Comparison of ENCODE assay signal across 2 cellular contexts in the genomic region with DNA sequence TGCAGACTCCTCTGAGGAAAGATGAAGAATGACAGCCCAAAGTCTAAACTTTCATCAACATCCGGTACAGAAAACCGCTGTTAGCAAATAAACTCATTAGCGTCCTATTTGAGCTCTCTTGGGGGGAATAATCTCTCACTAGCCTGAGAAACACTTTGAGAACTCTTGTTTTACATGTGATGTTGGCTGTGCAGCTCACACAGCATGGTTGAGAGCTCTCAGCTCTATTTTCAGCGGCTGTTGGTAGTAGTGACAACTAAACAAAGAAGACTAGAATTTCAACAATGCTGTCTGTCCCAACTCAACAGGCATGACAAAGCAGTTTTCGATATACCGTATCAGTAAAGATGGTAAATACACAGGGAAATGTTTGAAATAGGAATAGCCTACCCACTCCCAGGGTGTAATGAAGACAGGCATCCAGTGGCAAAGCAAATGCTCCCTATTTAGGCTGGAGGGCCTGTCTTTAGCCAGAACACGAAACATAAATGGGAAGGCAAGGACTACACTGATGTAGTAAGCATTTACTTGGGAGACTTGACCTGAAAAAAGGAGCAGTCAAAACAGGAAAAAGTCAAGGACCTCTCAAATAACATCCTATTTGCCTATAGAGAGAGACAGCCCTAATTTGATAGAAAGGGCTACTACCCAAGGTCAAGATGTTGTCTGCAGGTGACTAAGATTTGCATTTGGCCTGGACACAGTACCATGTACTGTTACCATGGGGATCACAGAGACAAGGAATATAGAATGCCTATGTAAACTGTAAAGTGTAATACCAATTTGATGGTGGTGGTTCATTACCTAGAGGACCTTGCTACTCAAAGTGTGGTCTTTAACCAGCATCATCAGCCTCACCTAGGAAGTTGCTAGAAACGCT.
TF ChIP-seq lines count a peak whose summit lies in the region.

No MANE protein-coding gene starts in this region.

TF ChIP-seq in SK-N-SH, 30 proteins besides CTCF, POLR2A, EP300 and RAD21:
- TF ChIP-seq, protein P1, sequence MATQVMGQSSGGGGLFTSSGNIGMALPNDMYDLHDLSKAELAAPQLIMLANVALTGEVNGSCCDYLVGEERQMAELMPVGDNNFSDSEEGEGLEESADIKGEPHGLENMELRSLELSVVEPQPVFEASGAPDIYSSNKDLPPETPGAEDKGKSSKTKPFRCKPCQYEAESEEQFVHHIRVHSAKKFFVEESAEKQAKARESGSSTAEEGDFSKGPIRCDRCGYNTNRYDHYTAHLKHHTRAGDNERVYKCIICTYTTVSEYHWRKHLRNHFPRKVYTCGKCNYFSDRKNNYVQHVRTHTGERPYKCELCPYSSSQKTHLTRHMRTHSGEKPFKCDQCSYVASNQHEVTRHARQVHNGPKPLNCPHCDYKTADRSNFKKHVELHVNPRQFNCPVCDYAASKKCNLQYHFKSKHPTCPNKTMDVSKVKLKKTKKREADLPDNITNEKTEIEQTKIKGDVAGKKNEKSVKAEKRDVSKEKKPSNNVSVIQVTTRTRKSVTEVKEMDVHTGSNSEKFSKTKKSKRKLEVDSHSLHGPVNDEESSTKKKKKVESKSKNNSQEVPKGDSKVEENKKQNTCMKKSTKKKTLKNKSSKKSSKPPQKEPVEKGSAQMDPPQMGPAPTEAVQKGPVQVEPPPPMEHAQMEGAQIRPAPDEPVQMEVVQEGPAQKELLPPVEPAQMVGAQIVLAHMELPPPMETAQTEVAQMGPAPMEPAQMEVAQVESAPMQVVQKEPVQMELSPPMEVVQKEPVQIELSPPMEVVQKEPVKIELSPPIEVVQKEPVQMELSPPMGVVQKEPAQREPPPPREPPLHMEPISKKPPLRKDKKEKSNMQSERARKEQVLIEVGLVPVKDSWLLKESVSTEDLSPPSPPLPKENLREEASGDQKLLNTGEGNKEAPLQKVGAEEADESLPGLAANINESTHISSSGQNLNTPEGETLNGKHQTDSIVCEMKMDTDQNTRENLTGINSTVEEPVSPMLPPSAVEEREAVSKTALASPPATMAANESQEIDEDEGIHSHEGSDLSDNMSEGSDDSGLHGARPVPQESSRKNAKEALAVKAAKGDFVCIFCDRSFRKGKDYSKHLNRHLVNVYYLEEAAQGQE (IDR thresholded peaks at IDR 0.05; ENCODE audit: low read depth, low read length), result no peak
- TF ChIP-seq RXRA (IDR thresholded peaks at IDR 0.05; ENCODE audit: borderline replicate concordance, low read depth), result no peak
- TF ChIP-seq, protein P2, sequence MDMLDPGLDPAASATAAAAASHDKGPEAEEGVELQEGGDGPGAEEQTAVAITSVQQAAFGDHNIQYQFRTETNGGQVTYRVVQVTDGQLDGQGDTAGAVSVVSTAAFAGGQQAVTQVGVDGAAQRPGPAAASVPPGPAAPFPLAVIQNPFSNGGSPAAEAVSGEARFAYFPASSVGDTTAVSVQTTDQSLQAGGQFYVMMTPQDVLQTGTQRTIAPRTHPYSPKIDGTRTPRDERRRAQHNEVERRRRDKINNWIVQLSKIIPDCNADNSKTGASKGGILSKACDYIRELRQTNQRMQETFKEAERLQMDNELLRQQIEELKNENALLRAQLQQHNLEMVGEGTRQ (IDR thresholded peaks at IDR 0.05; ENCODE audit: borderline replicate concordance, low read depth, low read length), result no peak
- TF ChIP-seq, protein P3, sequence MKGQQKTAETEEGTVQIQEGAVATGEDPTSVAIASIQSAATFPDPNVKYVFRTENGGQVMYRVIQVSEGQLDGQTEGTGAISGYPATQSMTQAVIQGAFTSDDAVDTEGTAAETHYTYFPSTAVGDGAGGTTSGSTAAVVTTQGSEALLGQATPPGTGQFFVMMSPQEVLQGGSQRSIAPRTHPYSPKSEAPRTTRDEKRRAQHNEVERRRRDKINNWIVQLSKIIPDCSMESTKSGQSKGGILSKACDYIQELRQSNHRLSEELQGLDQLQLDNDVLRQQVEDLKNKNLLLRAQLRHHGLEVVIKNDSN (IDR thresholded peaks at IDR 0.05; ENCODE audit: borderline replicate concordance, low read depth), result no peak
- TF ChIP-seq, protein P4, sequence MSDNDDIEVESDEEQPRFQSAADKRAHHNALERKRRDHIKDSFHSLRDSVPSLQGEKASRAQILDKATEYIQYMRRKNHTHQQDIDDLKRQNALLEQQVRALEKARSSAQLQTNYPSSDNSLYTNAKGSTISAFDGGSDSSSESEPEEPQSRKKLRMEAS (IDR thresholded peaks at IDR 0.05; ENCODE audit: low read depth), result no peak
- TF ChIP-seq EZH2phosphoT487 (IDR thresholded peaks at IDR 0.05; ENCODE audit: borderline replicate concordance, low read depth), result no peak
- TF ChIP-seq, protein P5, sequence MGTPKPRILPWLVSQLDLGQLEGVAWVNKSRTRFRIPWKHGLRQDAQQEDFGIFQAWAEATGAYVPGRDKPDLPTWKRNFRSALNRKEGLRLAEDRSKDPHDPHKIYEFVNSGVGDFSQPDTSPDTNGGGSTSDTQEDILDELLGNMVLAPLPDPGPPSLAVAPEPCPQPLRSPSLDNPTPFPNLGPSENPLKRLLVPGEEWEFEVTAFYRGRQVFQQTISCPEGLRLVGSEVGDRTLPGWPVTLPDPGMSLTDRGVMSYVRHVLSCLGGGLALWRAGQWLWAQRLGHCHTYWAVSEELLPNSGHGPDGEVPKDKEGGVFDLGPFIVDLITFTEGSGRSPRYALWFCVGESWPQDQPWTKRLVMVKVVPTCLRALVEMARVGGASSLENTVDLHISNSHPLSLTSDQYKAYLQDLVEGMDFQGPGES (IDR thresholded peaks at IDR 0.05; ENCODE audit: low read depth, low read length), result no peak
- no peak for TF ChIP-seq POLR2AphosphoS5 (IDR thresholded peaks at IDR 0.05; ENCODE audit: low read depth, low read length)
- no peak for TF ChIP-seq SIN3A (IDR thresholded peaks at IDR 0.05; ENCODE audit: borderline replicate concordance, low read depth, low read length)
- no peak for TF ChIP-seq SMC3 (IDR thresholded peaks at IDR 0.05; ENCODE audit: low read depth, low read length)
- TF ChIP-seq NRF1 (IDR thresholded peaks at IDR 0.05; ENCODE audit: low read depth, low read length), result no peak
- no peak for TF ChIP-seq GATA2 (CRISPR knock-in tag; IDR thresholded peaks at IDR 0.05)
- TF ChIP-seq RFX5 (IDR thresholded peaks at IDR 0.05; ENCODE audit: low read length), result no peak
- TF ChIP-seq MEF2A (IDR thresholded peaks at IDR 0.05; ENCODE audit: borderline replicate concordance, low read depth), result no peak
- TF ChIP-seq, protein P6, sequence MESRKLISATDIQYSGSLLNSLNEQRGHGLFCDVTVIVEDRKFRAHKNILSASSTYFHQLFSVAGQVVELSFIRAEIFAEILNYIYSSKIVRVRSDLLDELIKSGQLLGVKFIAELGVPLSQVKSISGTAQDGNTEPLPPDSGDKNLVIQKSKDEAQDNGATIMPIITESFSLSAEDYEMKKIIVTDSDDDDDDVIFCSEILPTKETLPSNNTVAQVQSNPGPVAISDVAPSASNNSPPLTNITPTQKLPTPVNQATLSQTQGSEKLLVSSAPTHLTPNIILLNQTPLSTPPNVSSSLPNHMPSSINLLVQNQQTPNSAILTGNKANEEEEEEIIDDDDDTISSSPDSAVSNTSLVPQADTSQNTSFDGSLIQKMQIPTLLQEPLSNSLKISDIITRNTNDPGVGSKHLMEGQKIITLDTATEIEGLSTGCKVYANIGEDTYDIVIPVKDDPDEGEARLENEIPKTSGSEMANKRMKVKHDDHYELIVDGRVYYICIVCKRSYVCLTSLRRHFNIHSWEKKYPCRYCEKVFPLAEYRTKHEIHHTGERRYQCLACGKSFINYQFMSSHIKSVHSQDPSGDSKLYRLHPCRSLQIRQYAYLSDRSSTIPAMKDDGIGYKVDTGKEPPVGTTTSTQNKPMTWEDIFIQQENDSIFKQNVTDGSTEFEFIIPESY (IDR thresholded peaks at IDR 0.05; ENCODE audit: borderline replicate concordance, low read depth), result no peak
- no peak for TF ChIP-seq JUND (IDR thresholded peaks at IDR 0.05)
- no peak for TF ChIP-seq TEAD4 (IDR thresholded peaks at IDR 0.05; ENCODE audit: borderline replicate concordance, insufficient read depth)
- no peak for TF ChIP-seq GABPA (IDR thresholded peaks at IDR 0.05; ENCODE audit: low read depth)
- no peak for TF ChIP-seq YY1 (IDR thresholded peaks at IDR 0.05; ENCODE audit: low read depth)

TF ChIP-seq in SK-N-SH treated with all-trans-retinoic acid at 6 μM for 48 hours, 23 proteins besides CTCF, POLR2A, EP300 and RAD21 (continued from another document):
- TF ChIP-seq TCF4 (CRISPR knock-in tag; IDR thresholded peaks at IDR 0.05; ENCODE audit: borderline replicate concordance) (no peak), ISL1 (CRISPR knock-in tag; IDR thresholded peaks at IDR 0.05) (no peak), ARNTL (CRISPR knock-in tag; IDR thresholded peaks at IDR 0.05; ENCODE audit: borderline replicate concordance, low read depth) (no peak)
- TF ChIP-seq, protein P7, sequence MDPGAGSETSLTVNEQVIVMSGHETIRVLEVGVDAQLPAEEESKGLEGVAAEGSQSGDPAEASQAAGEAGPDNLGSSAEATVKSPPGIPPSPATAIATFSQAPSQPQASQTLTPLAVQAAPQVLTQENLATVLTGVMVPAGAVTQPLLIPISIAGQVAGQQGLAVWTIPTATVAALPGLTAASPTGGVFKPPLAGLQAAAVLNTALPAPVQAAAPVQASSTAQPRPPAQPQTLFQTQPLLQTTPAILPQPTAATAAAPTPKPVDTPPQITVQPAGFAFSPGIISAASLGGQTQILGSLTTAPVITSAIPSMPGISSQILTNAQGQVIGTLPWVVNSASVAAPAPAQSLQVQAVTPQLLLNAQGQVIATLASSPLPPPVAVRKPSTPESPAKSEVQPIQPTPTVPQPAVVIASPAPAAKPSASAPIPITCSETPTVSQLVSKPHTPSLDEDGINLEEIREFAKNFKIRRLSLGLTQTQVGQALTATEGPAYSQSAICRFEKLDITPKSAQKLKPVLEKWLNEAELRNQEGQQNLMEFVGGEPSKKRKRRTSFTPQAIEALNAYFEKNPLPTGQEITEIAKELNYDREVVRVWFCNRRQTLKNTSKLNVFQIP (CRISPR knock-in tag; IDR thresholded peaks at IDR 0.05; ENCODE audit: borderline replicate concordance, low read depth), result no peak
TF ChIP-seq in SK-N-SH treated with all-trans-retinoic acid at 6 μM for 48 hours: peak in this region for 0.
